ENCODE assay signal across 2 cellular contexts in the genomic region with DNA sequence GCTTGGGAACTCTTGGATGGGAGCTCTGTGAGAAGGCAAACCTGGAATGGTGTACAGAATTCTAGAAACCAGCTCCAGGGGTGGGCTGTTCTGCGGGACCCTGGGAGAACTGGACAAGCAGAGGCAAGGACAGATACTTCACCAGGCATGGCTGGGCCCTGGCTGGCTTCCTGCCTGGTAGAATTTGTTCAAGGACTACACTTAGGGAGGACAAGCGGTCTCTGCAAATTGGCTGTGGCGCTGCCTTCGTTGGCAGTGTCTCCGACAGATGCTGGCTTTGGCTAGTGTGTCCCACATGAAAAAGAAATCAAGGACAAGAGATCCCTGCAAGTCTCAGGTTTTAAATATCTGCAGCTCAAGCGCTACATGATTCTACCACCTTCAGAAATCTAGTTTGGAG.
TF ChIP-seq lines count a peak whose summit lies in the region.

No MANE protein-coding gene starts in this region.

TF ChIP-seq in WTC11, 78 proteins besides CTCF, POLR2A, EP300 and RAD21:
- TF ChIP-seq ZNF671 (CRISPR knock-in tag; IDR thresholded peaks at IDR 0.05) (no peak), E2F1 (CRISPR knock-in tag; IDR thresholded peaks at IDR 0.05) (no peak), CBFB (CRISPR knock-in tag; IDR thresholded peaks at IDR 0.05; ENCODE audit: low read depth) (no peak), GABPB1 (CRISPR knock-in tag; IDR thresholded peaks at IDR 0.05) (no peak), OVOL2 (CRISPR knock-in tag; IDR thresholded peaks at IDR 0.05; ENCODE audit: borderline replicate concordance) (no peak), ZNF512 (CRISPR knock-in tag; IDR thresholded peaks at IDR 0.05; ENCODE audit: borderline replicate concordance) (no peak), RELA (CRISPR knock-in tag; IDR thresholded peaks at IDR 0.05; ENCODE audit: borderline replicate concordance) (no peak), AFF4 (CRISPR knock-in tag; IDR thresholded peaks at IDR 0.05; ENCODE audit: borderline replicate concordance) (no peak), TP53 (CRISPR knock-in tag; IDR thresholded peaks at IDR 0.05) (no peak), ZNF396 (CRISPR knock-in tag; IDR thresholded peaks at IDR 0.05; ENCODE audit: borderline replicate concordance) (no peak)
- TF ChIP-seq, protein P1, sequence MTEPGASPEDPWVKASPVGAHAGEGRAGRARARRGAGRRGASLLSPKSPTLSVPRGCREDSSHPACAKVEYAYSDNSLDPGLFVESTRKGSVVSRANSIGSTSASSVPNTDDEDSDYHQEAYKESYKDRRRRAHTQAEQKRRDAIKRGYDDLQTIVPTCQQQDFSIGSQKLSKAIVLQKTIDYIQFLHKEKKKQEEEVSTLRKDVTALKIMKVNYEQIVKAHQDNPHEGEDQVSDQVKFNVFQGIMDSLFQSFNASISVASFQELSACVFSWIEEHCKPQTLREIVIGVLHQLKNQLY (CRISPR knock-in tag; IDR thresholded peaks at IDR 0.05): no peak
- TF ChIP-seq, protein P2, sequence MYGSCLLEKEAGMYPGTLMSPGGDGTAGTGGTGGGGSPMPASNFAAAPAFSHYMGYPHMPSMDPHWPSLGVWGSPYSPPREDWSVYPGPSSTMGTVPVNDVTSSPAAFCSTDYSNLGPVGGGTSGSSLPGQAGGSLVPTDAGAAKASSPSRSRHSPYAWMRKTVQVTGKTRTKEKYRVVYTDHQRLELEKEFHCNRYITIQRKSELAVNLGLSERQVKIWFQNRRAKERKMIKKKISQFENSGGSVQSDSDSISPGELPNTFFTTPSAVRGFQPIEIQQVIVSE (CRISPR knock-in tag; IDR thresholded peaks at IDR 0.05; ENCODE audit: borderline replicate concordance): no peak

TF ChIP-seq in HepG2, 621 proteins besides CTCF, POLR2A, EP300 and RAD21:
- TF ChIP-seq, protein P3, sequence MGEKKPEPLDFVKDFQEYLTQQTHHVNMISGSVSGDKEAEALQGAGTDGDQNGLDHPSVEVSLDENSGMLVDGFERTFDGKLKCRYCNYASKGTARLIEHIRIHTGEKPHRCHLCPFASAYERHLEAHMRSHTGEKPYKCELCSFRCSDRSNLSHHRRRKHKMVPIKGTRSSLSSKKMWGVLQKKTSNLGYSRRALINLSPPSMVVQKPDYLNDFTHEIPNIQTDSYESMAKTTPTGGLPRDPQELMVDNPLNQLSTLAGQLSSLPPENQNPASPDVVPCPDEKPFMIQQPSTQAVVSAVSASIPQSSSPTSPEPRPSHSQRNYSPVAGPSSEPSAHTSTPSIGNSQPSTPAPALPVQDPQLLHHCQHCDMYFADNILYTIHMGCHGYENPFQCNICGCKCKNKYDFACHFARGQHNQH (CRISPR knock-in tag; IDR thresholded peaks at IDR 0.05): no peak
- TF ChIP-seq, protein P4, sequence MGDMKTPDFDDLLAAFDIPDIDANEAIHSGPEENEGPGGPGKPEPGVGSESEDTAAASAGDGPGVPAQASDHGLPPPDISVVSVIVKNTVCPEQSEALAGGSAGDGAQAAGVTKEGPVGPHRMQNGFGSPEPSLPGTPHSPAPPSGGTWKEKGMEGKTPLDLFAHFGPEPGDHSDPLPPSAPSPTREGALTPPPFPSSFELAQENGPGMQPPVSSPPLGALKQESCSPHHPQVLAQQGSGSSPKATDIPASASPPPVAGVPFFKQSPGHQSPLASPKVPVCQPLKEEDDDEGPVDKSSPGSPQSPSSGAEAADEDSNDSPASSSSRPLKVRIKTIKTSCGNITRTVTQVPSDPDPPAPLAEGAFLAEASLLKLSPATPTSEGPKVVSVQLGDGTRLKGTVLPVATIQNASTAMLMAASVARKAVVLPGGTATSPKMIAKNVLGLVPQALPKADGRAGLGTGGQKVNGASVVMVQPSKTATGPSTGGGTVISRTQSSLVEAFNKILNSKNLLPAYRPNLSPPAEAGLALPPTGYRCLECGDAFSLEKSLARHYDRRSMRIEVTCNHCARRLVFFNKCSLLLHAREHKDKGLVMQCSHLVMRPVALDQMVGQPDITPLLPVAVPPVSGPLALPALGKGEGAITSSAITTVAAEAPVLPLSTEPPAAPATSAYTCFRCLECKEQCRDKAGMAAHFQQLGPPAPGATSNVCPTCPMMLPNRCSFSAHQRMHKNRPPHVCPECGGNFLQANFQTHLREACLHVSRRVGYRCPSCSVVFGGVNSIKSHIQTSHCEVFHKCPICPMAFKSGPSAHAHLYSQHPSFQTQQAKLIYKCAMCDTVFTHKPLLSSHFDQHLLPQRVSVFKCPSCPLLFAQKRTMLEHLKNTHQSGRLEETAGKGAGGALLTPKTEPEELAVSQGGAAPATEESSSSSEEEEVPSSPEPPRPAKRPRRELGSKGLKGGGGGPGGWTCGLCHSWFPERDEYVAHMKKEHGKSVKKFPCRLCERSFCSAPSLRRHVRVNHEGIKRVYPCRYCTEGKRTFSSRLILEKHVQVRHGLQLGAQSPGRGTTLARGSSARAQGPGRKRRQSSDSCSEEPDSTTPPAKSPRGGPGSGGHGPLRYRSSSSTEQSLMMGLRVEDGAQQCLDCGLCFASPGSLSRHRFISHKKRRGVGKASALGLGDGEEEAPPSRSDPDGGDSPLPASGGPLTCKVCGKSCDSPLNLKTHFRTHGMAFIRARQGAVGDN (CRISPR knock-in tag; IDR thresholded peaks at IDR 0.05): no peak
- TF ChIP-seq ELF3 (CRISPR knock-in tag; IDR thresholded peaks at IDR 0.05) (no peak), STAT5B (CRISPR knock-in tag; IDR thresholded peaks at IDR 0.05) (no peak), DNMT3B (CRISPR knock-in tag; conservative IDR thresholded peaks at IDR 0.05) (no peak), TEAD3 (CRISPR knock-in tag; optimal IDR thresholded peaks at IDR 0.05; ENCODE audit: borderline replicate concordance) (no peak), THYN1 (CRISPR knock-in tag; IDR thresholded peaks at IDR 0.05; ENCODE audit: borderline replicate concordance, low read depth) (no peak), ZNF136 (CRISPR knock-in tag; IDR thresholded peaks at IDR 0.05; ENCODE audit: low read depth) (no peak)
- TF ChIP-seq, protein P5, sequence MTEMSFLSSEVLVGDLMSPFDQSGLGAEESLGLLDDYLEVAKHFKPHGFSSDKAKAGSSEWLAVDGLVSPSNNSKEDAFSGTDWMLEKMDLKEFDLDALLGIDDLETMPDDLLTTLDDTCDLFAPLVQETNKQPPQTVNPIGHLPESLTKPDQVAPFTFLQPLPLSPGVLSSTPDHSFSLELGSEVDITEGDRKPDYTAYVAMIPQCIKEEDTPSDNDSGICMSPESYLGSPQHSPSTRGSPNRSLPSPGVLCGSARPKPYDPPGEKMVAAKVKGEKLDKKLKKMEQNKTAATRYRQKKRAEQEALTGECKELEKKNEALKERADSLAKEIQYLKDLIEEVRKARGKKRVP (CRISPR knock-in tag; IDR thresholded peaks at IDR 0.05): no peak
